In the genomic region with DNA sequence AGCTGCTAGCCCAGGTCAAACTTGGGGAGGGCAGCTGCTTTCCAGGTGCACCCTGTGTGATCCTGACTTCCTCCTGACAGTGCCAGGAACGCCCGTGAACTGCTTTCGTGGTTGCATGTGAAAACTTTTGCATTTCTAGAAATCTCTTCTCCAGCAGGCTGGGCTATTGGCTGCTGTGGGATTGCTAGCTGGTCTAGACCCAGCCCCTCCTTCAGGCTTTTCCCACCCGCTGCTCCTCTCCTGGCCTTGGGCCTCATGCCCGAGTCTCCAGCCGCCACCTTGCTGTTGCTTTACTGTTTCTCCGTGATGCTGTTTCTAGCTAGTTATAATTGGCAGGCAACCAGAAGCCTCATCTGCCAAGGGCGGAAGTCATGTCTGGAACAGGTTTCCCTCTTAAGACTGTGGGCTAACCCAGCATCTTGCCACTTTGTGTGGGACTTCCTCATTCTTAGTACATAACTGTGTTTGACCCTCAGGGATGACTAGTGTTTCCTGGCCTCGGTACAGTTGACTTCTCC, we compare ENCODE assay signal across 1 cellular context.
TF ChIP-seq lines count a peak whose summit lies in the region.

No MANE protein-coding gene starts in this region.

TF ChIP-seq in GM12878, 131 proteins besides CTCF, POLR2A, EP300 and RAD21 (continued from another document):
- TF ChIP-seq, protein P1, sequence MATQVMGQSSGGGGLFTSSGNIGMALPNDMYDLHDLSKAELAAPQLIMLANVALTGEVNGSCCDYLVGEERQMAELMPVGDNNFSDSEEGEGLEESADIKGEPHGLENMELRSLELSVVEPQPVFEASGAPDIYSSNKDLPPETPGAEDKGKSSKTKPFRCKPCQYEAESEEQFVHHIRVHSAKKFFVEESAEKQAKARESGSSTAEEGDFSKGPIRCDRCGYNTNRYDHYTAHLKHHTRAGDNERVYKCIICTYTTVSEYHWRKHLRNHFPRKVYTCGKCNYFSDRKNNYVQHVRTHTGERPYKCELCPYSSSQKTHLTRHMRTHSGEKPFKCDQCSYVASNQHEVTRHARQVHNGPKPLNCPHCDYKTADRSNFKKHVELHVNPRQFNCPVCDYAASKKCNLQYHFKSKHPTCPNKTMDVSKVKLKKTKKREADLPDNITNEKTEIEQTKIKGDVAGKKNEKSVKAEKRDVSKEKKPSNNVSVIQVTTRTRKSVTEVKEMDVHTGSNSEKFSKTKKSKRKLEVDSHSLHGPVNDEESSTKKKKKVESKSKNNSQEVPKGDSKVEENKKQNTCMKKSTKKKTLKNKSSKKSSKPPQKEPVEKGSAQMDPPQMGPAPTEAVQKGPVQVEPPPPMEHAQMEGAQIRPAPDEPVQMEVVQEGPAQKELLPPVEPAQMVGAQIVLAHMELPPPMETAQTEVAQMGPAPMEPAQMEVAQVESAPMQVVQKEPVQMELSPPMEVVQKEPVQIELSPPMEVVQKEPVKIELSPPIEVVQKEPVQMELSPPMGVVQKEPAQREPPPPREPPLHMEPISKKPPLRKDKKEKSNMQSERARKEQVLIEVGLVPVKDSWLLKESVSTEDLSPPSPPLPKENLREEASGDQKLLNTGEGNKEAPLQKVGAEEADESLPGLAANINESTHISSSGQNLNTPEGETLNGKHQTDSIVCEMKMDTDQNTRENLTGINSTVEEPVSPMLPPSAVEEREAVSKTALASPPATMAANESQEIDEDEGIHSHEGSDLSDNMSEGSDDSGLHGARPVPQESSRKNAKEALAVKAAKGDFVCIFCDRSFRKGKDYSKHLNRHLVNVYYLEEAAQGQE (IDR thresholded peaks at IDR 0.05; ENCODE audit: low read depth, low read length), result no peak
- TF ChIP-seq NFIC (IDR thresholded peaks at IDR 0.05; ENCODE audit: low read depth, low read length) (peak; percentile 47; the same call in 1 of the 2 replicates), POLR2AphosphoS2 (IDR thresholded peaks at IDR 0.05; ENCODE audit: low read depth, low read length) (no peak), IKZF1 (conservative IDR thresholded peaks at IDR 0.05) (peak; percentile 75), MYC (IDR thresholded peaks at IDR 0.05; ENCODE audit: insufficient read depth, insufficient read length, insufficient replicate concordance, low read length, severe bottlenecking) (no peak), CBX5 (IDR thresholded peaks at IDR 0.05; ENCODE audit: low read depth) (no peak), RUNX3 (IDR thresholded peaks at IDR 0.05; ENCODE audit: low read length) (peak; percentile 72), TARDBP (IDR thresholded peaks at IDR 0.05; ENCODE audit: borderline replicate concordance) (no peak), DPF2 (IDR thresholded peaks at IDR 0.05) (0 out of 2 replicates have a peak, but pooled peaks have one; percentile 39), SUPT20H (IDR thresholded peaks at IDR 0.05; ENCODE audit: borderline replicate concordance, control insufficient read depth, low read depth, low read length) (no peak)
- TF ChIP-seq, protein P2, sequence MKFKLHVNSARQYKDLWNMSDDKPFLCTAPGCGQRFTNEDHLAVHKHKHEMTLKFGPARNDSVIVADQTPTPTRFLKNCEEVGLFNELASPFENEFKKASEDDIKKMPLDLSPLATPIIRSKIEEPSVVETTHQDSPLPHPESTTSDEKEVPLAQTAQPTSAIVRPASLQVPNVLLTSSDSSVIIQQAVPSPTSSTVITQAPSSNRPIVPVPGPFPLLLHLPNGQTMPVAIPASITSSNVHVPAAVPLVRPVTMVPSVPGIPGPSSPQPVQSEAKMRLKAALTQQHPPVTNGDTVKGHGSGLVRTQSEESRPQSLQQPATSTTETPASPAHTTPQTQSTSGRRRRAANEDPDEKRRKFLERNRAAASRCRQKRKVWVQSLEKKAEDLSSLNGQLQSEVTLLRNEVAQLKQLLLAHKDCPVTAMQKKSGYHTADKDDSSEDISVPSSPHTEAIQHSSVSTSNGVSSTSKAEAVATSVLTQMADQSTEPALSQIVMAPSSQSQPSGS (IDR thresholded peaks at IDR 0.05; ENCODE audit: low read length), result peak; percentile 25; the same call in 1 of the 2 replicates
- TF ChIP-seq, protein P3, sequence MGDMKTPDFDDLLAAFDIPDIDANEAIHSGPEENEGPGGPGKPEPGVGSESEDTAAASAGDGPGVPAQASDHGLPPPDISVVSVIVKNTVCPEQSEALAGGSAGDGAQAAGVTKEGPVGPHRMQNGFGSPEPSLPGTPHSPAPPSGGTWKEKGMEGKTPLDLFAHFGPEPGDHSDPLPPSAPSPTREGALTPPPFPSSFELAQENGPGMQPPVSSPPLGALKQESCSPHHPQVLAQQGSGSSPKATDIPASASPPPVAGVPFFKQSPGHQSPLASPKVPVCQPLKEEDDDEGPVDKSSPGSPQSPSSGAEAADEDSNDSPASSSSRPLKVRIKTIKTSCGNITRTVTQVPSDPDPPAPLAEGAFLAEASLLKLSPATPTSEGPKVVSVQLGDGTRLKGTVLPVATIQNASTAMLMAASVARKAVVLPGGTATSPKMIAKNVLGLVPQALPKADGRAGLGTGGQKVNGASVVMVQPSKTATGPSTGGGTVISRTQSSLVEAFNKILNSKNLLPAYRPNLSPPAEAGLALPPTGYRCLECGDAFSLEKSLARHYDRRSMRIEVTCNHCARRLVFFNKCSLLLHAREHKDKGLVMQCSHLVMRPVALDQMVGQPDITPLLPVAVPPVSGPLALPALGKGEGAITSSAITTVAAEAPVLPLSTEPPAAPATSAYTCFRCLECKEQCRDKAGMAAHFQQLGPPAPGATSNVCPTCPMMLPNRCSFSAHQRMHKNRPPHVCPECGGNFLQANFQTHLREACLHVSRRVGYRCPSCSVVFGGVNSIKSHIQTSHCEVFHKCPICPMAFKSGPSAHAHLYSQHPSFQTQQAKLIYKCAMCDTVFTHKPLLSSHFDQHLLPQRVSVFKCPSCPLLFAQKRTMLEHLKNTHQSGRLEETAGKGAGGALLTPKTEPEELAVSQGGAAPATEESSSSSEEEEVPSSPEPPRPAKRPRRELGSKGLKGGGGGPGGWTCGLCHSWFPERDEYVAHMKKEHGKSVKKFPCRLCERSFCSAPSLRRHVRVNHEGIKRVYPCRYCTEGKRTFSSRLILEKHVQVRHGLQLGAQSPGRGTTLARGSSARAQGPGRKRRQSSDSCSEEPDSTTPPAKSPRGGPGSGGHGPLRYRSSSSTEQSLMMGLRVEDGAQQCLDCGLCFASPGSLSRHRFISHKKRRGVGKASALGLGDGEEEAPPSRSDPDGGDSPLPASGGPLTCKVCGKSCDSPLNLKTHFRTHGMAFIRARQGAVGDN (IDR thresholded peaks at IDR 0.05), result peak; percentile 89; the same call in 1 of the 2 replicates
- TF ChIP-seq, protein P4, sequence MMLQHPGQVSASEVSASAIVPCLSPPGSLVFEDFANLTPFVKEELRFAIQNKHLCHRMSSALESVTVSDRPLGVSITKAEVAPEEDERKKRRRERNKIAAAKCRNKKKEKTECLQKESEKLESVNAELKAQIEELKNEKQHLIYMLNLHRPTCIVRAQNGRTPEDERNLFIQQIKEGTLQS (IDR thresholded peaks at IDR 0.05; ENCODE audit: borderline replicate concordance, extremely low read depth, low read depth, low read length), result no peak
TF ChIP-seq in GM12878: peak in this region for 25.
